Comparison of ENCODE assay signal across 16 cellular contexts in genomic region chr9:37508834-37509206, GRCh38. TPM values are rescaled to one million over a fixed set of nuclear protein-coding genes. Genes with fewer than 3 reads are reported as not detected.
A peak's percentile ranks its signal among the peaks of the same experiment; 100 is the strongest.
DNase-seq lines count a peak whose midpoint lies in the region; ATAC-seq and TF ChIP-seq lines count a peak whose summit lies in the region.
"Had no signal": no experiment of that assay in that cellular context is flagged by ENCODE, and none has a peak within 500 bp of the region (broad histone marks: within the 10 kb centered on the region; RNA-seq: fewer than 3 reads in every experiment).

No MANE protein-coding gene starts in this region.

- WGBS in heart right ventricle, 2 donors: 92 to 99% methylated on average over 3 of the region's 3 CpGs
- 91% methylated on average over 3 of the region's 3 CpGs for WGBS in esophagus muscularis mucosa

- H3K4me3 Mint-ChIP-seq in CD14-positive monocyte: no peak overlapping the region

- H3K27ac ChIP-seq in heart right ventricle (no peak overlapping the region), VCaP (no peak overlapping the region), esophagus muscularis mucosa (replicated peaks in 1 of 4) (no peak overlapping the region)
- H3K27ac ChIP-seq: ascending aorta, HL-60, upper lobe of left lung had no signal

- no peaks in the 10 kb centered on the region for H3K4me1 ChIP-seq in heart right ventricle
- H3K4me1 ChIP-seq in esophagus muscularis mucosa: no peaks in the 10 kb centered on the region
- H3K4me1 ChIP-seq: ascending aorta, upper lobe of left lung had no signal

- no peak for DNase-seq in heart right ventricle
- DNase-seq in left cardiac atrium: no peak
- DNase-seq in left lobe of liver (ENCODE audit: low spot score): peak; percentile 77
- no peak for DNase-seq in esophagus muscularis mucosa (ENCODE audit: extremely low spot score)
- DNase-seq in activated CD4-positive, CD25-positive, alpha-beta regulatory T cell (lab: John Stamatoyannopoulos, UW): no peak
- DNase-seq in NCI-H345 (lab: John Stamatoyannopoulos, UW): no peak
- no peak for DNase-seq in CD14-positive monocyte (ENCODE audit: low spot score)
- DNase-seq: activated CD8-positive, alpha-beta memory T cell treated with anti-CD3 and anti-CD28 coated beads for 24 hours; activated gamma-delta T cell treated with Interleukin-2 at 50 U/mL for 16 hours; KBM-7; midbrain; NCI-H1105; upper lobe of left lung had no signal

- peaks cover 12 to 13% of the 10 kb centered on the region in 2 donors for H3K36me3 Mint-ChIP-seq in CD14-positive monocyte

- H3K27me3 ChIP-seq in heart right ventricle (no peaks in the 10 kb centered on the region), esophagus muscularis mucosa (no peaks in the 10 kb centered on the region)
- H3K27me3 ChIP-seq: ascending aorta, upper lobe of left lung had no signal

- no peak for TF ChIP-seq EP300 in esophagus muscularis mucosa (IDR thresholded peaks at IDR 0.05)

- peak in 6 of 9 donors; percentile 5 to 30 (median 21) for TF ChIP-seq CTCF in heart right ventricle (IDR thresholded peaks at IDR 0.05)
- 0 out of 2 replicates have a peak, but pooled peaks have one; percentile 11 for TF ChIP-seq CTCF in VCaP (conservative IDR thresholded peaks at IDR 0.05)
- peak in 1 of 3 experiments; percentile 12 for TF ChIP-seq CTCF in esophagus muscularis mucosa (IDR thresholded peaks at IDR 0.05)
- no peak for TF ChIP-seq CTCF in CD14-positive monocyte (IDR thresholded peaks at IDR 0.05)

- intact Hi-C loops in heart right ventricle (cut with DNase I): loop anchor here in 1 of 10 donors (10.0 kb wide), 1 partner anchor 94 kb away; no protein-coding TSS in a partner anchor
- intact Hi-C loops in left cardiac atrium (cut with DNase I): no loop called here
- intact Hi-C loops in esophagus muscularis mucosa (cut with DNase I): no loop called here
- intact Hi-C loops in CD14-positive monocyte (cut with micrococcal nuclease): no loop called here

- H3K9me3 Mint-ChIP-seq in CD14-positive monocyte: peaks cover 0 to 2% (median 0%) of the 10 kb centered on the region in 7 donors

- ATAC-seq in heart right ventricle (no peak), left cardiac atrium (no peak), left lobe of liver (peak; percentile 87)

- peaks cover 0 to 2% (median 1%) of the 10 kb centered on the region in 3 donors for H3K27me3 Mint-ChIP-seq in CD14-positive monocyte (ENCODE audit: low read depth in 3 of 3)

- TF ChIP-seq POLR2A in esophagus muscularis mucosa (IDR thresholded peaks at IDR 0.05; ENCODE audit: low read depth): no peak

- H3K9me3 ChIP-seq in heart right ventricle (no peaks in the 10 kb centered on the region), esophagus muscularis mucosa (no peaks in the 10 kb centered on the region)
- H3K9me3 ChIP-seq: ascending aorta, upper lobe of left lung had no signal

- H3K36me3 ChIP-seq in heart right ventricle (peaks cover 0 to 68% (median 0%) of the 10 kb centered on the region in 9 donors), esophagus muscularis mucosa (peaks cover 5 to 71% (median 49%) of the 10 kb centered on the region in 4 donors)

- H3K27ac Mint-ChIP-seq in CD14-positive monocyte: peak overlapping the region in 1 of 7 donors; percentile 10

- H3K4me1 Mint-ChIP-seq in CD14-positive monocyte: peaks cover 2% of the 10 kb centered on the region

- H3K4me3 ChIP-seq in heart right ventricle (no peak overlapping the region), esophagus muscularis mucosa (no peak overlapping the region)
- H3K4me3 ChIP-seq: ascending aorta, upper lobe of left lung had no signal

RNA-seq across cellular contexts. Expression of gene POLR1E, which starts 23.1 kb away (rescaled TPM):
- 10 to 100 TPM in 9 of 10 donors, 1 to 10 TPM in 1; 8.5 to 28.8 (median 20.4) TPM for total RNA-seq in heart right ventricle
- 10 to 100 TPM in 1 of 2 donors, 1 to 10 TPM in 1; 5.0 to 16.6 TPM for polyA plus RNA-seq in heart right ventricle
- total RNA-seq in left cardiac atrium: 10 to 100 TPM; 12.5 to 17.2 TPM
- total RNA-seq in left lobe of liver: 11.8 TPM
- 10 to 100 TPM; 17.4 to 36.8 (median 24.5) TPM for total RNA-seq in esophagus muscularis mucosa
- 1 to 10 TPM; 2.3 to 2.4 TPM for polyA plus RNA-seq in CD14-positive monocyte

RNA-seq across cellular contexts. Expression of gene ZBTB5, which starts 43.6 kb away (rescaled TPM):
- total RNA-seq in heart right ventricle: 1 to 10 TPM; 5.4 to 7.5 (median 6.3) TPM
- 1 to 10 TPM; 2.1 to 3.9 TPM for polyA plus RNA-seq in heart right ventricle
- total RNA-seq in left cardiac atrium: 1 to 10 TPM; 5.4 to 7.8 TPM
- total RNA-seq in left lobe of liver: 5.5 TPM
- 10 to 100 TPM in 3 of 4 donors, 1 to 10 TPM in 1; 9.6 to 20.4 (median 12.6) TPM for total RNA-seq in esophagus muscularis mucosa
- 1 to 10 TPM in 1 of 2 donors, under 1 TPM in 1; 0.58 to 1.4 TPM for polyA plus RNA-seq in CD14-positive monocyte
